ENCODE assay signal across 16 cellular contexts in the genomic region with DNA sequence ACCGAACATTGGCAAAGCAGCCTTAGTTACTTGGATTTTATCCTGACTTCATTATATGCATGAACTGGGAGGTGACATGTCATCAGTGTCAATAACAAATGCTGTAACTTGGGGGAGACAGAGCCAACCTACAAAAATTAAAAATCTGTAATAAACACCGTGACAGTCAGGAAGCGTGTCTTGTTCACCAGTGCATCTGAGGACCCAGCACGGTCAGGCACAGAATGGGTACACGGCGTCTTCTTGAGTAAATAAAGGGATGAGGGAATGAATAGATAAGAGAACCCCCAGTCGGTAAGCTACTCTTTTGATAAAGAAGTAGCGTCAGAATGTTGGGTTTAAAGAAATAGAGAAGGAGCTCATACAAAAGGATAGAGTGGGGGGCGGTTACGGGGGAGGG.
"Had no signal": no experiment of that assay in that cellular context is flagged by ENCODE, and none has a peak within 500 bp of the region (broad histone marks: within the 10 kb centered on the region; RNA-seq: fewer than 3 reads in every experiment).

No MANE protein-coding gene starts in this region.

- H3K4me2 ChIP-seq: smooth muscle cell had no signal

- H3K27me3 Mint-ChIP-seq: naive thymus-derived CD8-positive, alpha-beta T cell; type B pancreatic cell had no signal

- H3K36me3 ChIP-seq: prostate gland had no signal

- DNase-seq: cortex of kidney; mesendoderm; naive thymus-derived CD8-positive, alpha-beta T cell; nephron progenitor cell; nucleus accumbens; stimulated activated CD4-positive, alpha-beta T cell treated with anti-CD3 and anti-CD28 coated beads, Interleukin-2, amount 100 ng/mL, for 24 hours; stimulated activated CD4-positive, alpha-beta T cell treated with anti-CD3 and anti-CD28 coated beads, Interleukin-4, amount 100 ng/mL, for 24 hours; stimulated activated naive CD8-positive, alpha-beta T cell treated with anti-CD3 and anti-CD28 coated beads, Interleukin-15, Interleukin-2, amounts not matched to agents 100 U/mL and 50 U/mL, for 24 hours; testis; tibial artery had no signal

- ATAC-seq: naive thymus-derived CD8-positive, alpha-beta T cell; sciatic nerve; stimulated activated effector memory CD8-positive, alpha-beta T cell treated with anti-CD3 and anti-CD28 coated beads, Interleukin-12 subunit alpha, Interleukin-12 subunit beta, amount 100 ng/mL, for 72 hours; stimulated activated naive CD8-positive, alpha-beta T cell treated with anti-CD3 and anti-CD28 coated beads, Interleukin-15, Interleukin-2, amounts not matched to agents 100 U/mL and 50 U/mL, for 24 hours had no signal

- H3K4me3 Mint-ChIP-seq: naive thymus-derived CD8-positive, alpha-beta T cell; nephron progenitor cell; stimulated activated effector memory CD8-positive, alpha-beta T cell treated with anti-CD3 and anti-CD28 coated beads, Interleukin-12 subunit alpha, Interleukin-12 subunit beta, amount 100 ng/mL, for 72 hours; type B pancreatic cell had no signal

- H3K9me3 ChIP-seq: prostate gland, right atrium auricular region, testis, tibial artery had no signal

- H3K9me3 Mint-ChIP-seq: naive thymus-derived CD8-positive, alpha-beta T cell; nephron progenitor cell; stimulated activated effector memory CD8-positive, alpha-beta T cell treated with anti-CD3 and anti-CD28 coated beads, Interleukin-12 subunit alpha, Interleukin-12 subunit beta, amount 100 ng/mL, for 72 hours; type B pancreatic cell had no signal

- H3K27ac ChIP-seq: right atrium auricular region, tibial artery had no signal

- H3K27ac Mint-ChIP-seq: naive thymus-derived CD8-positive, alpha-beta T cell; stimulated activated effector memory CD8-positive, alpha-beta T cell treated with anti-CD3 and anti-CD28 coated beads, Interleukin-12 subunit alpha, Interleukin-12 subunit beta, amount 100 ng/mL, for 72 hours; type B pancreatic cell had no signal

- H3K4me3 ChIP-seq: prostate gland, right atrium auricular region, smooth muscle cell, testis, tibial artery had no signal

- H3K27me3 ChIP-seq: right atrium auricular region, testis, tibial artery had no signal
